28 cellular contexts compared by ENCODE assay signal in genomic region chr2:161571051-161571429, GRCh38. TPM values are rescaled to one million over a fixed set of nuclear protein-coding genes. Genes with fewer than 3 reads are reported as not detected.
DNase-seq lines count a peak whose midpoint lies in the region; ATAC-seq and TF ChIP-seq lines count a peak whose summit lies in the region.
"Had no signal": no experiment of that assay in that cellular context is flagged by ENCODE, and none has a peak within 500 bp of the region (broad histone marks: within the 10 kb centered on the region; RNA-seq: fewer than 3 reads in every experiment).

No MANE protein-coding gene starts in this region.

- no peaks in the 10 kb centered on the region for H3K9me3 Mint-ChIP-seq in GM23338
- H3K9me3 Mint-ChIP-seq: nephron had no signal

- H3K4me1 Mint-ChIP-seq in GM23338: no peaks in the 10 kb centered on the region
- H3K4me1 Mint-ChIP-seq: CD14-positive monocyte, nephron had no signal

- no peak for DNase-seq in GM23338 (ENCODE audit: low spot score)
- DNase-seq in left colon: peak in 1 of 2 donors; percentile 10
- DNase-seq in hippocampal formation (lab: John Stamatoyannopoulos, UW): no peak
- no peak for DNase-seq in KG1 (lab: John Stamatoyannopoulos, UW)
- DNase-seq in T1000 (lab: John Stamatoyannopoulos, UW): no peak
- DNase-seq: activated CD4-positive, CD25-positive, alpha-beta regulatory T cell treated with anti-CD3 and anti-CD28 coated beads, Interleukin-2, amount 50 U/mL, for 72 hours; body of pancreas; Calu3; EL; IMR-90; islet precursor cell; midbrain; NCI-H1417; NCI-H2081; NCI-H345; right cardiac atrium; SHP77 treated with DMSO at 0.1 percent for 48 hours; spleen; stimulated activated CD4-positive, alpha-beta T cell treated with anti-CD3 and anti-CD28 coated beads, Interleukin-4, amount 100 ng/mL, for 1 hour had no signal

- no peak overlapping the region for H3K27ac Mint-ChIP-seq in GM23338
- H3K27ac Mint-ChIP-seq: CD14-positive monocyte, nephron had no signal

- no peaks in the 10 kb centered on the region for H3K9me3 ChIP-seq in OCI-LY3 (ENCODE audit: insufficient read depth, low read length)
- H3K9me3 ChIP-seq: body of pancreas, tibial nerve had no signal

- H3K27me3 Mint-ChIP-seq in GM23338 (ENCODE audit: insufficient read depth, low read depth, poor library complexity): peaks cover 5% of the 10 kb centered on the region

- peak; percentile 48 for ATAC-seq in GM18498 (IDR thresholded peaks at IDR 0.05; ENCODE audit: unreplicated experiment)
- ATAC-seq in GM23338: no peak
- peak; percentile 74 for ATAC-seq in left colon
- ATAC-seq in HG03571 (IDR thresholded peaks at IDR 0.05; ENCODE audit: unreplicated experiment): no peak
- ATAC-seq: body of pancreas, Panc1, right cardiac atrium had no signal

- intact Hi-C loops in left colon (cut with DNase I, micrococcal nuclease): no loop called here

- H3K9me2 ChIP-seq in GM23338 (ENCODE audit: insufficient read depth): no peaks in the 10 kb centered on the region

- no peak overlapping the region for H3K4me2 ChIP-seq in GM23338
- no peak overlapping the region for H3K4me2 ChIP-seq in OCI-LY3 (ENCODE audit: low read length)

- H4K20me1 ChIP-seq in GM23338 (replicated peaks; ENCODE audit: insufficient read depth) (no peaks in the 10 kb centered on the region), OCI-LY3 (ENCODE audit: insufficient read depth, low read length) (no peaks in the 10 kb centered on the region)

- no peaks in the 10 kb centered on the region for H3F3A ChIP-seq in GM23338 (replicated peaks; ENCODE audit: low read depth)

- peak overlapping the region; percentile 83; the same call in 1 of the 2 replicates for H2AFZ ChIP-seq in GM23338
- peak overlapping the region; percentile 74 for H2AFZ ChIP-seq in OCI-LY3 (ENCODE audit: low read depth, low read length)

- no peaks in the 10 kb centered on the region for H3K27me3 ChIP-seq in GM23338 (ENCODE audit: insufficient read depth)
- H3K27me3 ChIP-seq in OCI-LY3 (ENCODE audit: low read depth, low read length): no peaks in the 10 kb centered on the region
- H3K27me3 ChIP-seq: body of pancreas, spleen, tibial nerve had no signal

- TF ChIP-seq CTCF in GM23338 (conservative IDR thresholded peaks at IDR 0.05; ENCODE audit: low read depth in 2 of 2) (no peak), OCI-LY3 (IDR thresholded peaks at IDR 0.05; ENCODE audit: low read depth, low read length) (no peak)

- no peaks in the 10 kb centered on the region for H3K36me3 Mint-ChIP-seq in GM23338 (ENCODE audit: low read depth)
- H3K36me3 Mint-ChIP-seq: CD14-positive monocyte had no signal

- H3K9ac ChIP-seq in OCI-LY3 (ENCODE audit: low read length): no peak overlapping the region

- H3K36me3 ChIP-seq in GM23338 (ENCODE audit: insufficient read depth): no peaks in the 10 kb centered on the region
- no peaks in the 10 kb centered on the region for H3K36me3 ChIP-seq in OCI-LY3 (replicated peaks; ENCODE audit: low read depth, low read length)
- H3K36me3 ChIP-seq: spleen, tibial nerve had no signal

- H3K27ac ChIP-seq in GM23338 (ENCODE audit: low read depth) (no peak overlapping the region), OCI-LY3 (ENCODE audit: low read length) (no peak overlapping the region)
- H3K27ac ChIP-seq: body of pancreas, spleen, tibial nerve had no signal

- H3K4me3 ChIP-seq in GM23338: no peak overlapping the region
- H3K4me3 ChIP-seq in OCI-LY3 (ENCODE audit: low read length): no peak overlapping the region
- H3K4me3 ChIP-seq: body of pancreas, spleen, tibial nerve had no signal

- no peak overlapping the region for H3K4me3 Mint-ChIP-seq in GM23338
- H3K4me3 Mint-ChIP-seq: CD14-positive monocyte, nephron had no signal

- no peaks in the 10 kb centered on the region for H3K4me1 ChIP-seq in GM23338 (ENCODE audit: insufficient read depth)
- H3K4me1 ChIP-seq in OCI-LY3 (ENCODE audit: low read length): peaks cover 15% of the 10 kb centered on the region
- H3K4me1 ChIP-seq: body of pancreas, spleen, tibial nerve had no signal

- H3K79me2 ChIP-seq in GM23338 (replicated peaks; ENCODE audit: insufficient read depth): no peaks in the 10 kb centered on the region
- no peaks in the 10 kb centered on the region for H3K79me2 ChIP-seq in OCI-LY3 (ENCODE audit: low read length)

TF ChIP-seq in GM23338, 12 proteins besides CTCF, POLR2A, EP300 and RAD21 (continues in another document):
- no peak for TF ChIP-seq ETS1 (IDR thresholded peaks at IDR 0.05)
- no peak for TF ChIP-seq POLR2AphosphoS5 (IDR thresholded peaks at IDR 0.05; ENCODE audit: low read depth)
- no peak for TF ChIP-seq EZH2 (IDR thresholded peaks at IDR 0.05; ENCODE audit: low read depth, unreplicated experiment)
- TF ChIP-seq JUNB (IDR thresholded peaks at IDR 0.05; ENCODE audit: unreplicated experiment): no peak
- TF ChIP-seq CREB1 (CRISPR knock-in tag; IDR thresholded peaks at IDR 0.05; ENCODE audit: low read depth): no peak
- TF ChIP-seq REST (IDR thresholded peaks at IDR 0.05; ENCODE audit: unreplicated experiment): no peak
- no peak for TF ChIP-seq ZNF114 (CRISPR knock-in tag; IDR thresholded peaks at IDR 0.05)
- TF ChIP-seq ZNF331 (CRISPR knock-in tag; IDR thresholded peaks at IDR 0.05; ENCODE audit: low read depth): no peak
- no peak for TF ChIP-seq NANOG (IDR thresholded peaks at IDR 0.05; ENCODE audit: borderline replicate concordance)

RNA-seq across cellular contexts. Expression of gene SLC4A10, which starts 53.2 kb away (rescaled TPM):
- total RNA-seq in GM23338 (2014; rRNA removed; shearing (Covaris generic)): 0.56 and 1.4 TPM in 2 replicates
- polyA plus RNA-seq in GM23338 (2016; fragmentation: Nextera tagmentation; extraction: Ambion mirVana): 0.12 and 0.52 TPM in 2 replicates
- 10 to 100 TPM in 1 of 2 donors, 1 to 10 TPM in 1; 3.1 to 14.6 TPM for total RNA-seq in left colon
- total RNA-seq: endothelial cell of umbilical vein, IMR-90, MCF 10A, right cardiac atrium had no signal
- polyA plus RNA-seq: CD14-positive monocyte, IMR-90, right cardiac atrium had no signal

Comparison
In these comparisons a context has a peak if more than half of its experiments do, and no peak if none do; other contexts are left out.
1. ATAC-seq: peak in GM18498 (single experiment) and left colon (single experiment); none in GM23338 (single experiment) and HG03571 (single experiment).